Comparison of ENCODE assay signal across 8 cellular contexts in genomic region chr2:127226520-127227263, GRCh38.
DNase-seq lines count a peak whose midpoint lies in the region; ATAC-seq lines count a peak whose summit lies in the region.

No MANE protein-coding gene starts in this region.

- no peak overlapping the region for H2AFZ ChIP-seq in ACC112 (ENCODE audit: low read length, unreplicated experiment)

- H3K4me3 Mint-ChIP-seq in T-helper 1 cell treated with Interleukin-12 subunit alpha and Interleukin-12 subunit beta and Interleukin-4 antibody, amounts not matched to agents 30 μg/mL and 1 μg/mL, for 36 hours, result peak overlapping the region; percentile 70

- H3K4me1 ChIP-seq in ACC112 (ENCODE audit: control insufficient read depth, insufficient read depth, low read length, unreplicated experiment), result peaks cover 15% of the 10 kb centered on the region

- no peaks in the 10 kb centered on the region for H3K27me3 ChIP-seq in ACC112 (ENCODE audit: insufficient read depth, low read length)

- H3K27me3 Mint-ChIP-seq in T-helper 1 cell treated with Interleukin-12 subunit alpha and Interleukin-12 subunit beta and Interleukin-4 antibody, amounts not matched to agents 30 μg/mL and 1 μg/mL, for 36 hours (ENCODE audit: low read depth), result peaks cover 29% of the 10 kb centered on the region

- H3K9me3 Mint-ChIP-seq in T-helper 1 cell treated with Interleukin-12 subunit alpha and Interleukin-12 subunit beta and Interleukin-4 antibody, amounts not matched to agents 30 μg/mL and 1 μg/mL, for 36 hours, result peaks cover 8% of the 10 kb centered on the region

- H3K27ac ChIP-seq in ACC112 (ENCODE audit: low read depth, low read length), result peak overlapping the region; percentile 47; the same call in 1 of the 2 replicates

- H3K27ac Mint-ChIP-seq in T-helper 1 cell treated with Interleukin-12 subunit alpha and Interleukin-12 subunit beta and Interleukin-4 antibody, amounts not matched to agents 30 μg/mL and 1 μg/mL, for 36 hours, result peak overlapping the region; percentile 76

- peaks cover 6% of the 10 kb centered on the region for H3K4me1 Mint-ChIP-seq in T-helper 1 cell treated with Interleukin-12 subunit alpha and Interleukin-12 subunit beta and Interleukin-4 antibody, amounts not matched to agents 30 μg/mL and 1 μg/mL, for 36 hours (ENCODE audit: low read depth)

- ATAC-seq in GM19025 (IDR thresholded peaks at IDR 0.05; ENCODE audit: low read depth, unreplicated experiment), result peak; percentile 91
- ATAC-seq in HG03442 (IDR thresholded peaks at IDR 0.05; ENCODE audit: unreplicated experiment), result peak; percentile 88

- H3K36me3 ChIP-seq in ACC112 (ENCODE audit: insufficient read depth, low read length), result no peaks in the 10 kb centered on the region

- no peaks in the 10 kb centered on the region for H3K79me2 ChIP-seq in ACC112 (ENCODE audit: control insufficient read depth, insufficient read depth, low read length, unreplicated experiment)

- peak overlapping the region; percentile 6; the same call in 1 of the 2 replicates for H3K4me3 ChIP-seq in ACC112 (ENCODE audit: low read depth, low read length)

- DNase-seq in glomerular visceral epithelial cell (ENCODE audit: extremely low spot score) (peak; percentile 88), stromal cell of bone marrow (ENCODE audit: low read depth) (peak; percentile 93), superior temporal gyrus (ENCODE audit: extremely low spot score) (no peak), globus pallidus (ENCODE audit: low spot score) (no peak)

- H3K36me3 Mint-ChIP-seq in T-helper 1 cell treated with Interleukin-12 subunit alpha and Interleukin-12 subunit beta and Interleukin-4 antibody, amounts not matched to agents 30 μg/mL and 1 μg/mL, for 36 hours (ENCODE audit: low read depth), result no peaks in the 10 kb centered on the region

Comparison
In these comparisons a context has a peak if more than half of its experiments do, and no peak if none do; other contexts are left out.
1. DNase-seq: peak in glomerular visceral epithelial cell (single experiment) and stromal cell of bone marrow (single experiment); none in superior temporal gyrus (single experiment) and globus pallidus (single experiment).